ENCODE assay signal across 9 cellular contexts in genomic region chr2:119702203-119702917, GRCh38. TPM values are rescaled to one million over a fixed set of nuclear protein-coding genes. Genes with fewer than 3 reads are reported as not detected.
DNase-seq lines count a peak whose midpoint lies in the region; ATAC-seq, FAIRE-seq and TF ChIP-seq lines count a peak whose summit lies in the region.
"Had no signal": no experiment of that assay in that cellular context is flagged by ENCODE, and none has a peak within 500 bp of the region (broad histone marks: within the 10 kb centered on the region; RNA-seq: fewer than 3 reads in every experiment).

No MANE protein-coding gene starts in this region.

- no peak for TF ChIP-seq RAD21 in HepG2 (CRISPR knock-in tag; IDR thresholded peaks at IDR 0.05)

- no peaks in the 10 kb centered on the region for H3K9me2 ChIP-seq in Loucy (replicated peaks; ENCODE audit: low read depth, low read length)

- H3K4me1 ChIP-seq in HepG2 (ENCODE audit: insufficient read depth, low read length) (peaks cover 53% of the 10 kb centered on the region), right lobe of liver (no peaks in the 10 kb centered on the region), Loucy (ENCODE audit: insufficient read depth, low read length, poor library complexity, severe bottlenecking) (no peaks in the 10 kb centered on the region)

- H3K27me3 Mint-ChIP-seq in chondrocyte (ENCODE audit: low read depth), result peaks cover 10% of the 10 kb centered on the region

- H4K20me1 ChIP-seq in HepG2 (ENCODE audit: insufficient read depth, low read length) (no peaks in the 10 kb centered on the region), Loucy (ENCODE audit: insufficient read depth, low read length, poor library complexity, severe bottlenecking) (no peaks in the 10 kb centered on the region)

- no peak overlapping the region for H3K27ac ChIP-seq in HepG2 (ENCODE audit: extremely low read length, insufficient read depth, low read length)
- no peak overlapping the region for H3K27ac ChIP-seq in right lobe of liver
- H3K27ac ChIP-seq: SJCRH30 had no signal

- H3F3A ChIP-seq in Loucy (ENCODE audit: low read depth), result no peaks in the 10 kb centered on the region

- no TSS peak for BruUV-seq in HepG2 (replicated peaks; lab: Mats Ljungman, UMichigan)

- H3K27me3 ChIP-seq in HepG2 (ENCODE audit: control insufficient read depth in 1 of 2, insufficient read depth in 2 of 2, low read length in 2 of 2) (peaks cover 2 to 4% of the 10 kb centered on the region in 2 experiments; a peak in 2 of 5 replicates), right lobe of liver (no peaks in the 10 kb centered on the region), Loucy (ENCODE audit: insufficient read depth, low read length, poor library complexity, severe bottlenecking) (no peaks in the 10 kb centered on the region)
- H3K27me3 ChIP-seq: SJCRH30 had no signal

- no peak overlapping the region for H2AFZ ChIP-seq in HepG2 (ENCODE audit: low read length)
- H2AFZ ChIP-seq in Loucy (ENCODE audit: low read length), result peak overlapping the region; percentile 71; the same call in 1 of the 2 replicates

- ATAC-seq in HepG2 (no peak), right lobe of liver (no peak), HG02571 (IDR thresholded peaks at IDR 0.05; ENCODE audit: unreplicated experiment) (no peak)

- no peak for TF ChIP-seq POLR2A in HepG2 (IDR thresholded peaks at IDR 0.05; ENCODE audit: insufficient read depth in 1 of 2, low read depth in 2 of 2, low read length in 2 of 2)
- TF ChIP-seq POLR2A in right lobe of liver (IDR thresholded peaks at IDR 0.05), result no peak

- TF ChIP-seq EP300 in HepG2 (IDR thresholded peaks at IDR 0.05; ENCODE audit: low read depth in 2 of 2, low read length in 2 of 2), result no peak
- TF ChIP-seq EP300 in HepG2 (CRISPR knock-in tag; IDR thresholded peaks at IDR 0.05; ENCODE audit: borderline replicate concordance), result no peak

- TF ChIP-seq CTCF in HepG2 (CRISPR knock-in tag; IDR thresholded peaks at IDR 0.05), result no peak
- no peak for TF ChIP-seq CTCF in right lobe of liver (IDR thresholded peaks at IDR 0.05)
- no peak for TF ChIP-seq CTCF in Loucy (conservative IDR thresholded peaks at IDR 0.05; ENCODE audit: low read length)
- TF ChIP-seq CTCF in chondrocyte (IDR thresholded peaks at IDR 0.05), result no peak

- H3K4me2 ChIP-seq in HepG2 (ENCODE audit: low read depth, low read length), result no peak overlapping the region
- no peak overlapping the region for H3K4me2 ChIP-seq in Loucy (ENCODE audit: low read depth, low read length, poor library complexity, severe bottlenecking)

- no peak overlapping the region for H3K9ac ChIP-seq in HepG2 (ENCODE audit: insufficient read depth, low read depth, low read length)
- no peak overlapping the region for H3K9ac ChIP-seq in Loucy (ENCODE audit: low read depth, low read length, poor library complexity, severe bottlenecking)

- H3K36me3 ChIP-seq in HepG2 (replicated peaks in 1 of 2; ENCODE audit: control insufficient read depth in 1 of 2, insufficient read depth in 2 of 2, low read length in 2 of 2), result no peaks in the 10 kb centered on the region
- no peaks in the 10 kb centered on the region for H3K36me3 ChIP-seq in right lobe of liver
- H3K36me3 ChIP-seq in Loucy (ENCODE audit: insufficient read depth, low read length), result no peaks in the 10 kb centered on the region
- H3K36me3 ChIP-seq: SJCRH30 had no signal

- H3K27ac Mint-ChIP-seq in chondrocyte (ENCODE audit: unreplicated experiment), result no peak overlapping the region

- CTCF ChIA-PET in HepG2 (lab: Yijun Ruan, JAX; ENCODE audit: low intra/inter-chr PET ratio, low total read pairs), result interaction anchor here (0.7 to 1.9 kb wide), 4 partner anchors 19 to 473 kb away, joined by 4 to 47 read pairs (median 9); no protein-coding TSS in a partner anchor

- no peak overlapping the region for H3K4me3 Mint-ChIP-seq in chondrocyte (ENCODE audit: unreplicated experiment)

- H3K9me3 ChIP-seq in HepG2 (ENCODE audit: low read length) (peaks cover 9% of the 10 kb centered on the region; the same call in 1 of the 2 replicates), right lobe of liver (no peaks in the 10 kb centered on the region), Loucy (ENCODE audit: insufficient read depth, low read depth, low read length) (no peaks in the 10 kb centered on the region; the same call in 1 of the 2 replicates)
- H3K9me3 ChIP-seq: SJCRH30 had no signal

- H3K4me1 Mint-ChIP-seq in chondrocyte (ENCODE audit: low read depth), result peaks cover 19% of the 10 kb centered on the region

- no peaks in the 10 kb centered on the region for H3K36me3 Mint-ChIP-seq in chondrocyte (ENCODE audit: low read depth)
- H3K36me3 Mint-ChIP-seq: CD8-positive, alpha-beta memory T cell had no signal

- intact Hi-C loops in HepG2 (cut with micrococcal nuclease; ENCODE audit: unreplicated experiment) (loop anchor here (2.0 kb wide), 2 partner anchors 50 to 472 kb away; no protein-coding TSS in a partner anchor), right lobe of liver (cut with DNase I) (no loop called here)

- FAIRE-seq in HepG2 (lab: Jason Lieb, UNC), result no peak

- POLR2A ChIA-PET in HepG2 (lab: Yijun Ruan, JAX), result interaction anchor here (0.6 to 1.1 kb wide), 2 partner anchors 10 to 24 kb away, joined by 3 to 6 read pairs; partner anchors contain the start of gene TMEM177

- 97% methylated on average over 2 of the region's 2 CpGs for WGBS in HepG2 (ENCODE audit: low lambda C conversion rate)
- 69% methylated on average over 2 of the region's 2 CpGs for WGBS in right lobe of liver (ENCODE audit: insufficient coverage, low coverage, low lambda C conversion rate, missing lambda C conversion rate)

- H3K4me3 ChIP-seq in HepG2 (replicated peaks in 1 of 3; ENCODE audit: insufficient read depth in 1 of 3, low read depth in 2 of 3, low read length in 3 of 3) (no peak overlapping the region), right lobe of liver (no peak overlapping the region), Loucy (ENCODE audit: low read length, poor library complexity, severe bottlenecking) (no peak overlapping the region)
- H3K4me3 ChIP-seq: SJCRH30 had no signal

- in situ Hi-C loops in HepG2 (cut with HindIII; ENCODE audit: extremely low pct_ligation_motif_present, low pct_unique_long_range_greater_than_20kb), result loop anchor here (5.0 to 10.0 kb wide), 2 partner anchors 125 to 472 kb away; no protein-coding TSS in a partner anchor

- H3K9me3 Mint-ChIP-seq in chondrocyte (ENCODE audit: low read depth), result peaks cover 4% of the 10 kb centered on the region
- H3K9me3 Mint-ChIP-seq: CD8-positive, alpha-beta memory T cell had no signal

- DNase-seq in HepG2 (ENCODE audit: low spot score) (no peak), right lobe of liver (no peak), chondrocyte (ENCODE audit: low spot score) (peak; percentile 29), T-helper 9 cell (no peak)
- no peak for DNase-seq in central memory CD4-positive, alpha-beta T cell

- no peaks in the 10 kb centered on the region for H3K79me2 ChIP-seq in HepG2 (ENCODE audit: insufficient read depth, low read length)
- H3K79me2 ChIP-seq in Loucy (ENCODE audit: insufficient read depth, low read length), result no peaks in the 10 kb centered on the region

RNA-seq across cellular contexts. Expression of gene TMEM177, which starts 23.4 kb away (rescaled TPM):
- 44.7 and 47.9 TPM in 2 replicates for total RNA-seq in HepG2 (2016; rRNA removed; fragmentation: Illumina TruSeq; extraction: Trizol)
- 15.4 and 16.3 TPM in 2 replicates for total RNA-seq in HepG2 (2016; cell fraction: cytosol; rRNA removed; fragmentation: Illumina TruSeq; extraction: Trizol; ENCODE audit: low read depth)
- total RNA-seq in HepG2 (2016; cell fraction: insoluble cytoplasmic fraction; rRNA removed; fragmentation: Illumina TruSeq; extraction: Trizol), result 47.5 and 49.2 TPM in 2 replicates
- total RNA-seq in HepG2 (2016; cell fraction: membrane; rRNA removed; fragmentation: Illumina TruSeq; extraction: Trizol), result 27.3 and 32.1 TPM in 2 replicates
- total RNA-seq in HepG2 (2016; cell fraction: nucleus; rRNA removed; fragmentation: Illumina TruSeq; extraction: Trizol), result 26.1 and 27.7 TPM in 2 replicates
- 34.7 and 46.6 TPM in 2 replicates for polyA plus RNA-seq in HepG2 (2011; rRNA removed)
- polyA plus RNA-seq in HepG2 (2011; cell fraction: cytosol; rRNA removed), result 34.2 and 43.3 TPM in 2 replicates
- polyA plus RNA-seq in HepG2 (2011; cell fraction: nucleus; rRNA removed), result 46.4 and 51.6 TPM in 2 replicates
- 20.5 and 32.1 TPM in 2 replicates for polyA plus RNA-seq in HepG2 (2012)
- polyA plus RNA-seq in HepG2 (2016; cell fraction: cytosol; fragmentation: Illumina TruSeq; extraction: Trizol; ENCODE audit: low read depth), result 12.8 and 13.4 TPM in 2 replicates
- 62.8 and 62.9 TPM in 2 replicates for polyA plus RNA-seq in HepG2 (2016; cell fraction: insoluble cytoplasmic fraction; fragmentation: Illumina TruSeq; extraction: Trizol; ENCODE audit: low read depth)
- polyA plus RNA-seq in HepG2 (2016; cell fraction: membrane; fragmentation: Illumina TruSeq; extraction: Trizol; ENCODE audit: low read depth), result 19.9 and 21.6 TPM in 2 replicates
- 41.1 and 43.7 TPM in 2 replicates for polyA plus RNA-seq in HepG2 (2016; cell fraction: nucleus; fragmentation: Illumina TruSeq; extraction: Trizol; ENCODE audit: insufficient read depth, low read depth)
- polyA minus RNA-seq in HepG2 (2011; rRNA and poly(A)+ RNA removed; ENCODE audit: low replicate concordance), result 22.7 and 58.5 TPM in 2 replicates
- 13.8 and 15.2 TPM in 2 replicates for polyA minus RNA-seq in HepG2 (2011; cell fraction: cytosol; rRNA and poly(A)+ RNA removed)
- polyA minus RNA-seq in HepG2 (2011; cell fraction: nucleus; rRNA and poly(A)+ RNA removed), result 49.2 and 53.5 TPM in 2 replicates
- 10 to 100 TPM; 12.9 to 27.0 (median 17.9) TPM for total RNA-seq in right lobe of liver
- total RNA-seq in chondrocyte, result 6.8 to 7.8 TPM (median 7.0 TPM) in 3 replicates

RNA-seq across cellular contexts. Expression of gene PTPN4, which starts 57.4 kb away (rescaled TPM):
- 34.6 and 40.4 TPM in 2 replicates for total RNA-seq in HepG2 (2016; rRNA removed; fragmentation: Illumina TruSeq; extraction: Trizol)
- total RNA-seq in HepG2 (2016; cell fraction: cytosol; rRNA removed; fragmentation: Illumina TruSeq; extraction: Trizol; ENCODE audit: low read depth), result 42.5 and 43.6 TPM in 2 replicates
- 38.0 and 42.0 TPM in 2 replicates for total RNA-seq in HepG2 (2016; cell fraction: insoluble cytoplasmic fraction; rRNA removed; fragmentation: Illumina TruSeq; extraction: Trizol)
- total RNA-seq in HepG2 (2016; cell fraction: membrane; rRNA removed; fragmentation: Illumina TruSeq; extraction: Trizol), result 38.5 and 42.3 TPM in 2 replicates
- 46.5 and 59.3 TPM in 2 replicates for total RNA-seq in HepG2 (2016; cell fraction: nucleus; rRNA removed; fragmentation: Illumina TruSeq; extraction: Trizol)
- 20.3 and 21.7 TPM in 2 replicates for polyA plus RNA-seq in HepG2 (2011; rRNA removed)
- polyA plus RNA-seq in HepG2 (2011; cell fraction: cytosol; rRNA removed), result 5.8 and 7.6 TPM in 2 replicates
- 21.9 and 22.6 TPM in 2 replicates for polyA plus RNA-seq in HepG2 (2011; cell fraction: nucleus; rRNA removed)
- 8.1 and 8.3 TPM in 2 replicates for polyA plus RNA-seq in HepG2 (2012)
- 3.4 and 4.0 TPM in 2 replicates for polyA plus RNA-seq in HepG2 (2016; cell fraction: cytosol; fragmentation: Illumina TruSeq; extraction: Trizol; ENCODE audit: low read depth)
- polyA plus RNA-seq in HepG2 (2016; cell fraction: insoluble cytoplasmic fraction; fragmentation: Illumina TruSeq; extraction: Trizol; ENCODE audit: low read depth), result 16.3 and 19.3 TPM in 2 replicates
- 5.1 and 9.5 TPM in 2 replicates for polyA plus RNA-seq in HepG2 (2016; cell fraction: membrane; fragmentation: Illumina TruSeq; extraction: Trizol; ENCODE audit: low read depth)
- polyA plus RNA-seq in HepG2 (2016; cell fraction: nucleus; fragmentation: Illumina TruSeq; extraction: Trizol; ENCODE audit: insufficient read depth, low read depth), result 17.2 and 24.4 TPM in 2 replicates
- polyA minus RNA-seq in HepG2 (2011; rRNA and poly(A)+ RNA removed; ENCODE audit: low replicate concordance), result 60.8 and 71.6 TPM in 2 replicates
- 27.8 and 28.0 TPM in 2 replicates for polyA minus RNA-seq in HepG2 (2011; cell fraction: cytosol; rRNA and poly(A)+ RNA removed)
- 139 and 141 TPM in 2 replicates for polyA minus RNA-seq in HepG2 (2011; cell fraction: nucleus; rRNA and poly(A)+ RNA removed)
- 10 to 100 TPM in 5 of 6 experiments, 1 to 10 TPM in 1; 8.5 to 19.9 (median 14.8) TPM for total RNA-seq in right lobe of liver
- total RNA-seq in chondrocyte, result 21.8 to 24.2 TPM (median 23.8 TPM) in 3 replicates
